In genomic region chr2:170817247-170817998, GRCh38 we compare ENCODE assay signal across 1 cellular context.
TF ChIP-seq lines count a peak whose summit lies in the region.

No MANE protein-coding gene starts in this region.

TF ChIP-seq in HepG2, 621 proteins besides CTCF, POLR2A, EP300 and RAD21 (continued from another document and continues in another):
- TF ChIP-seq AKNA (CRISPR knock-in tag; IDR thresholded peaks at IDR 0.05; ENCODE audit: borderline replicate concordance), result no peak
- TF ChIP-seq TMF1 (CRISPR knock-in tag; IDR thresholded peaks at IDR 0.05; ENCODE audit: low read depth), result no peak
- TF ChIP-seq RXRA (CRISPR knock-in tag; IDR thresholded peaks at IDR 0.05), result no peak
- TF ChIP-seq ESRRA (CRISPR knock-in tag; IDR thresholded peaks at IDR 0.05; ENCODE audit: low read depth), result no peak
- TF ChIP-seq ELF1 (CRISPR knock-in tag; IDR thresholded peaks at IDR 0.05), result no peak
- TF ChIP-seq TEAD3 (CRISPR knock-in tag; optimal IDR thresholded peaks at IDR 0.05; ENCODE audit: borderline replicate concordance), result no peak
- no peak for TF ChIP-seq U2AF2 (IDR thresholded peaks at IDR 0.05; ENCODE audit: low read depth, low read length)
- TF ChIP-seq ZFP37 (CRISPR knock-in tag; IDR thresholded peaks at IDR 0.05; ENCODE audit: borderline replicate concordance), result no peak
- TF ChIP-seq ZNF580 (CRISPR knock-in tag; IDR thresholded peaks at IDR 0.05; ENCODE audit: borderline replicate concordance, low read depth), result no peak
- TF ChIP-seq MBNL3 (CRISPR knock-in tag; conservative IDR thresholded peaks at IDR 0.05), result no peak
- TF ChIP-seq ZNF143 (CRISPR knock-in tag; IDR thresholded peaks at IDR 0.05), result no peak
- TF ChIP-seq HIC2 (CRISPR knock-in tag; IDR thresholded peaks at IDR 0.05; ENCODE audit: low read depth), result no peak
- TF ChIP-seq NBN (conservative IDR thresholded peaks at IDR 0.05), result no peak
- TF ChIP-seq ZNF724P (CRISPR knock-in tag; IDR thresholded peaks at IDR 0.05; ENCODE audit: borderline replicate concordance), result no peak
- TF ChIP-seq SP4 (CRISPR knock-in tag; IDR thresholded peaks at IDR 0.05), result no peak
- TF ChIP-seq ZNF329 (CRISPR knock-in tag; IDR thresholded peaks at IDR 0.05; ENCODE audit: low read depth), result no peak
- no peak for TF ChIP-seq SMAD1 (CRISPR knock-in tag; IDR thresholded peaks at IDR 0.05; ENCODE audit: borderline replicate concordance, low read depth)
- no peak for TF ChIP-seq ELF4 (CRISPR knock-in tag; IDR thresholded peaks at IDR 0.05; ENCODE audit: borderline replicate concordance)
- no peak for TF ChIP-seq NCOR1 (IDR thresholded peaks at IDR 0.05; ENCODE audit: borderline replicate concordance, low read length)
- TF ChIP-seq ZNF710 (CRISPR knock-in tag; IDR thresholded peaks at IDR 0.05; ENCODE audit: borderline replicate concordance), result no peak
- TF ChIP-seq ZBTB42 (CRISPR knock-in tag; IDR thresholded peaks at IDR 0.05), result no peak
- no peak for TF ChIP-seq ZNF7 (CRISPR knock-in tag; IDR thresholded peaks at IDR 0.05)
- no peak for TF ChIP-seq PRPF4 (IDR thresholded peaks at IDR 0.05; ENCODE audit: low read depth, low read length, poor library complexity, severe bottlenecking)
- no peak for TF ChIP-seq PRMT3 (CRISPR knock-in tag; IDR thresholded peaks at IDR 0.05; ENCODE audit: borderline replicate concordance, low read depth)
- peak; percentile 99 for TF ChIP-seq MYPOP (CRISPR knock-in tag; IDR thresholded peaks at IDR 0.05)
- no peak for TF ChIP-seq SCMH1 (CRISPR knock-in tag; IDR thresholded peaks at IDR 0.05; ENCODE audit: borderline replicate concordance)
- no peak for TF ChIP-seq DRAP1 (CRISPR knock-in tag; IDR thresholded peaks at IDR 0.05)
- no peak for TF ChIP-seq NFYB (CRISPR knock-in tag; IDR thresholded peaks at IDR 0.05)
- TF ChIP-seq THAP8 (CRISPR knock-in tag; IDR thresholded peaks at IDR 0.05; ENCODE audit: borderline replicate concordance), result no peak
- TF ChIP-seq HES4 (CRISPR knock-in tag; IDR thresholded peaks at IDR 0.05; ENCODE audit: borderline replicate concordance), result no peak
- TF ChIP-seq ARNT2 (CRISPR knock-in tag; IDR thresholded peaks at IDR 0.05; ENCODE audit: low read depth), result no peak
- TF ChIP-seq NFKBIZ (CRISPR knock-in tag; IDR thresholded peaks at IDR 0.05), result no peak
- TF ChIP-seq ZNF235 (CRISPR knock-in tag; IDR thresholded peaks at IDR 0.05; ENCODE audit: borderline replicate concordance), result no peak
- TF ChIP-seq FOXO4 (CRISPR knock-in tag; conservative IDR thresholded peaks at IDR 0.05), result no peak
- no peak for TF ChIP-seq RFX5 (IDR thresholded peaks at IDR 0.05; ENCODE audit: low read depth, low read length)
- TF ChIP-seq TFDP2 (CRISPR knock-in tag; IDR thresholded peaks at IDR 0.05), result no peak
- TF ChIP-seq TCF7L2 (IDR thresholded peaks at IDR 0.05; ENCODE audit: low read depth, low read length), result no peak
- no peak for TF ChIP-seq ZNF230 (CRISPR knock-in tag; IDR thresholded peaks at IDR 0.05)
- TF ChIP-seq RBM39 (IDR thresholded peaks at IDR 0.05; ENCODE audit: low read depth, low read length, poor library complexity, severe bottlenecking), result no peak
- TF ChIP-seq NKX3-1 (CRISPR knock-in tag; IDR thresholded peaks at IDR 0.05), result no peak
- no peak for TF ChIP-seq HMGXB3 (CRISPR knock-in tag; IDR thresholded peaks at IDR 0.05; ENCODE audit: borderline replicate concordance)
- TF ChIP-seq MTF2 (CRISPR knock-in tag; IDR thresholded peaks at IDR 0.05; ENCODE audit: borderline replicate concordance), result 0 out of 2 replicates have a peak, but pooled peaks have one; percentile 57
- TF ChIP-seq ETV5 (CRISPR knock-in tag; IDR thresholded peaks at IDR 0.05; ENCODE audit: borderline replicate concordance), result no peak
- no peak for TF ChIP-seq SPEN (CRISPR knock-in tag; IDR thresholded peaks at IDR 0.05; ENCODE audit: low read depth)
- TF ChIP-seq ZBTB7B (CRISPR knock-in tag; IDR thresholded peaks at IDR 0.05), result no peak
- TF ChIP-seq ZNF670 (CRISPR knock-in tag; IDR thresholded peaks at IDR 0.05; ENCODE audit: borderline replicate concordance), result no peak
- no peak for TF ChIP-seq ZNF441 (CRISPR knock-in tag; IDR thresholded peaks at IDR 0.05; ENCODE audit: borderline replicate concordance)
